In the genomic region with DNA sequence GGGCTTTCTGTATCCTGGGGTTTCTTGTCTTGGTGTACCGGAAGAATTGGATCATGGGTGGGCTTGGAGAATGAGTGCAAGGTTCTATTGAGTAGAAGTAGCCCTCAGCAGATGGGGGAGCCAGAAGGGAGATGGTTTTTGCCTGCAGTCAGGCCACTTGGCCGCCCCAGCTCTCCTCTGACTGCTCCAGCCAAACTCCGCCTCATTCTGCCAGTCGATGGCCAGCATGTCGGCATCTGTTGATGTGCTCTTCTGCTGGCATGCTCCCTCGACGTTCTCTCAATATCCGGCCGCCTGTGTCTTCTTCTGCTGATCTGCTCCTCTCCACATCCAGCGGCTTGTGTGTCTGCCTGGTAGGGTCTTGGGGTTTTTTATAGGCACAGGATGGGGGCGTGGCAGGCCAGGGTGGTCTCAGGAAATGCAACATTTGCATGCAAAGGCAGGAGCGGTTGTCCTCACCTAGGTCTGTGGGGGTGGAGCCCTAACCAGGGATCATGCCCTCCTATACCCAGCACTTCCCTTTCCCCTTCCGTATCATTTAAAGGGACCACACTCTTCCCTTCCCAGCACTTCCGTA, we compare ENCODE assay signal across 12 cellular contexts. TPM values are rescaled to one million over a fixed set of nuclear protein-coding genes. Genes with fewer than 3 reads are reported as not detected.
DNase-seq lines count a peak whose midpoint lies in the region; ATAC-seq, FAIRE-seq and TF ChIP-seq lines count a peak whose summit lies in the region.
"Had no signal": no experiment of that assay in that cellular context is flagged by ENCODE, and none has a peak within 500 bp of the region (broad histone marks: within the 10 kb centered on the region; RNA-seq: fewer than 3 reads in every experiment).

No MANE protein-coding gene starts in this region.

- H3K27me3 ChIP-seq in BLaER1 treated with 17β-estradiol and CSF1 and Interleukin-3, amounts not matched to agents 10 nM and 100 nM = peaks cover 0 to 19% (median 0%) of the 10 kb centered on the region in 11 experiments; a peak in 8 of 22 replicates
- H3K27me3 ChIP-seq in right lobe of liver = no peaks in the 10 kb centered on the region
- H3K27me3 ChIP-seq in small intestine (ENCODE audit: control insufficient read depth in 2 of 2, insufficient read depth in 2 of 2, low read length in 2 of 2) = no peaks in the 10 kb centered on the region
- H3K27me3 ChIP-seq: brain microvascular endothelial cell had no signal

- H3K4me2 ChIP-seq in BLaER1 treated with 17β-estradiol and CSF1 and Interleukin-3, amounts not matched to agents 10 nM and 100 nM = peak overlapping the region; percentile 66 to 98 (median 90)

- H4K20me1 ChIP-seq in BLaER1 treated with 17β-estradiol and CSF1 and Interleukin-3, amounts not matched to agents 10 nM and 100 nM = no peaks in the 10 kb centered on the region

- H3K27ac Mint-ChIP-seq in WTC11 = no peak overlapping the region
- H3K27ac Mint-ChIP-seq: activated CD4-positive, alpha-beta T cell treated with anti-CD3 and anti-CD28 coated beads, Interleukin-2, amount 10 ng/mL, durations not matched to agents 24 days and 14 days had no signal

- peak overlapping the region in 9 of 11 experiments; percentile 4 to 66 (median 42); a peak in 14 of 22 replicates for H3K27ac ChIP-seq in BLaER1 treated with 17β-estradiol and CSF1 and Interleukin-3, amounts not matched to agents 10 nM and 100 nM
- no peak overlapping the region for H3K27ac ChIP-seq in right lobe of liver
- peak overlapping the region; percentile 2 to 75 for H3K27ac ChIP-seq in small intestine (ENCODE audit: low read depth in 1 of 2, low read length in 1 of 2)

- no peaks in the 10 kb centered on the region for H3K36me3 Mint-ChIP-seq in WTC11

- intact Hi-C loops in right lobe of liver (cut with DNase I) = no loop called here

- no peak for TF ChIP-seq POLR2A in right lobe of liver (IDR thresholded peaks at IDR 0.05)

- H3K36me3 ChIP-seq in BLaER1 treated with 17β-estradiol and CSF1 and Interleukin-3, amounts not matched to agents 10 nM and 100 nM = no peaks in the 10 kb centered on the region
- H3K36me3 ChIP-seq in right lobe of liver = no peaks in the 10 kb centered on the region
- H3K36me3 ChIP-seq in small intestine (ENCODE audit: control insufficient read depth in 2 of 2, insufficient read depth in 2 of 2, low read length in 2 of 2) = no peaks in the 10 kb centered on the region
- H3K36me3 ChIP-seq: brain microvascular endothelial cell had no signal

- no peak overlapping the region for H3K4me3 Mint-ChIP-seq in WTC11
- H3K4me3 Mint-ChIP-seq: activated CD4-positive, alpha-beta T cell treated with anti-CD3 and anti-CD28 coated beads, Interleukin-2, amount 10 ng/mL, durations not matched to agents 24 days and 14 days had no signal

- TF ChIP-seq CTCF in WTC11 (IDR thresholded peaks at IDR 0.05) = no peak
- no peak for TF ChIP-seq CTCF in right lobe of liver (IDR thresholded peaks at IDR 0.05)

- no peaks in the 10 kb centered on the region for H3K9me3 ChIP-seq in BLaER1 treated with 17β-estradiol and CSF1 and Interleukin-3, amounts not matched to agents 10 nM and 100 nM (replicated peaks in 1 of 11)
- H3K9me3 ChIP-seq in right lobe of liver = no peaks in the 10 kb centered on the region
- no peaks in the 10 kb centered on the region for H3K9me3 ChIP-seq in small intestine (ENCODE audit: control insufficient read depth, low read depth)

- no peak for FAIRE-seq in small intestine (lab: Jason Lieb, UNC)

- peaks cover 2% of the 10 kb centered on the region; the same call in 1 of the 2 replicates for H3K27me3 Mint-ChIP-seq in WTC11 (ENCODE audit: low read depth)
- H3K27me3 Mint-ChIP-seq: activated CD4-positive, alpha-beta T cell treated with anti-CD3 and anti-CD28 coated beads, Interleukin-2, amount 10 ng/mL, durations not matched to agents 24 days and 14 days had no signal

- POLR2A ChIA-PET in WTC11 (lab: Charles Lee) = no interaction called here

- H3K9ac ChIP-seq in BLaER1 treated with 17β-estradiol and CSF1 and Interleukin-3, amounts not matched to agents 10 nM and 100 nM = peak overlapping the region in 6 of 11 experiments; percentile 8 to 52 (median 39); a peak in 10 of 22 replicates

- peaks cover 48 to 67% (median 63%) of the 10 kb centered on the region in 10 experiments for H3K4me1 ChIP-seq in BLaER1 treated with 17β-estradiol and CSF1 and Interleukin-3, amounts not matched to agents 10 nM and 100 nM
- H3K4me1 ChIP-seq in right lobe of liver (peaks cover 0 to 12% (median 3%) of the 10 kb centered on the region in 4 donors), small intestine (ENCODE audit: control insufficient read depth in 2 of 2, insufficient read depth in 1 of 2, low read depth in 1 of 2, low read length in 1 of 2) (peaks cover 0 to 2% of the 10 kb centered on the region in 2 donors)

- peaks cover 35% of the 10 kb centered on the region for H3K4me1 Mint-ChIP-seq in WTC11
- H3K4me1 Mint-ChIP-seq: activated CD4-positive, alpha-beta T cell treated with anti-CD3 and anti-CD28 coated beads, Interleukin-2, amount 10 ng/mL, durations not matched to agents 24 days and 14 days had no signal

- CTCF ChIA-PET in WTC11 (lab: Charles Lee) = interaction anchor here (0.5 kb wide), 1 partner anchor 41 kb away, joined by 3 read pairs; no protein-coding TSS in a partner anchor

- ATAC-seq in WTC11 = peak; percentile 46
- peak; percentile 75 to 88 (median 81) for ATAC-seq in right lobe of liver

- H3K9me3 Mint-ChIP-seq in WTC11 = no peaks in the 10 kb centered on the region
- H3K9me3 Mint-ChIP-seq: activated CD4-positive, alpha-beta T cell treated with anti-CD3 and anti-CD28 coated beads, Interleukin-2, amount 10 ng/mL, durations not matched to agents 24 days and 14 days had no signal

- 46% methylated on average over 3 of the region's 14 CpGs for WGBS in right lobe of liver (ENCODE audit: insufficient coverage, low coverage, low lambda C conversion rate, missing lambda C conversion rate)
- 69 to 89% (median 86%) methylated on average over 14 of the region's 14 CpGs for WGBS in small intestine, 3 donors

- peak overlapping the region in 7 of 10 experiments; percentile 5 to 38 (median 29); a peak in 9 of 20 replicates for H3K4me3 ChIP-seq in BLaER1 treated with 17β-estradiol and CSF1 and Interleukin-3, amounts not matched to agents 10 nM and 100 nM
- H3K4me3 ChIP-seq in right lobe of liver (no peak overlapping the region), small intestine (ENCODE audit: low read depth in 1 of 2, low read length in 2 of 2) (no peak overlapping the region)

- DNase-seq in WTC11 (ENCODE audit: low spot score) (no peak), right lobe of liver (peak in 2 of 3 donors; percentile 53 to 71), small intestine (no peak), medulla oblongata (ENCODE audit: extremely low spot score) (no peak), NCI-H510A (lab: John Stamatoyannopoulos, UW) (no peak), NCI-H2171 treated with DMSO at 0.1 percent for 48 hours (lab: John Stamatoyannopoulos, UW) (no peak), HUDEP-2 (lab: John Stamatoyannopoulos, UW; ENCODE audit: unreplicated experiment in 76 of 76) (no peak)
- DNase-seq: activated CD4-positive, alpha-beta T cell treated with anti-CD3 and anti-CD28 coated beads, Interleukin-2, amount 10 ng/mL, durations not matched to agents 24 days and 14 days; brain microvascular endothelial cell; Kasumi-1; NCI-H2029 treated with DMSO at 0.1 percent for 48 hours had no signal

TF ChIP-seq in WTC11, 78 proteins besides CTCF, POLR2A, EP300 and RAD21:
- TF ChIP-seq, protein P1, sequence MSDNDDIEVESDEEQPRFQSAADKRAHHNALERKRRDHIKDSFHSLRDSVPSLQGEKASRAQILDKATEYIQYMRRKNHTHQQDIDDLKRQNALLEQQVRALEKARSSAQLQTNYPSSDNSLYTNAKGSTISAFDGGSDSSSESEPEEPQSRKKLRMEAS (CRISPR knock-in tag; IDR thresholded peaks at IDR 0.05) = 0 out of 2 replicates have a peak, but pooled peaks have one; percentile 41
- TF ChIP-seq ZNF425 (CRISPR knock-in tag; conservative IDR thresholded peaks at IDR 0.05) (no peak), ZBTB21 (CRISPR knock-in tag; IDR thresholded peaks at IDR 0.05; ENCODE audit: borderline replicate concordance) (peak; percentile 46; the same call in 1 of the 2 replicates)

RNA-seq across cellular contexts. Expression of gene TNS3, which starts 40.2 kb away (rescaled TPM):
- total RNA-seq in WTC11 (2021) (28.3 to 37.7 TPM (median 29.6 TPM) in 3 replicates), right lobe of liver (10 to 100 TPM; 51.2 to 95.0 (median 58.4) TPM)
- 10 to 100 TPM; 17.2 to 29.7 (median 24.9) TPM for polyA plus RNA-seq in small intestine

Comparison
In these comparisons a context has a peak if more than half of its experiments do, and no peak if none do; other contexts are left out.
1. H3K27ac ChIP-seq: peak in BLaER1 treated with 17β-estradiol and CSF1 and Interleukin-3, amounts not matched to agents 10 nM and 100 nM (9 of 11) and small intestine (2 of 2); none in right lobe of liver (0 of 3).
2. H3K4me3 ChIP-seq: peak in BLaER1 treated with 17β-estradiol and CSF1 and Interleukin-3, amounts not matched to agents 10 nM and 100 nM (7 of 10); none in right lobe of liver (0 of 3) and small intestine (0 of 2).
3. DNase-seq: peak in right lobe of liver (2 of 3); none in WTC11 (single experiment), small intestine (single experiment), medulla oblongata (single experiment), NCI-H510A (single experiment), NCI-H2171 treated with DMSO at 0.1 percent for 48 hours (single experiment) and HUDEP-2 (0 of 76).